ENCODE assay signal across 23 cellular contexts in the genomic region with DNA sequence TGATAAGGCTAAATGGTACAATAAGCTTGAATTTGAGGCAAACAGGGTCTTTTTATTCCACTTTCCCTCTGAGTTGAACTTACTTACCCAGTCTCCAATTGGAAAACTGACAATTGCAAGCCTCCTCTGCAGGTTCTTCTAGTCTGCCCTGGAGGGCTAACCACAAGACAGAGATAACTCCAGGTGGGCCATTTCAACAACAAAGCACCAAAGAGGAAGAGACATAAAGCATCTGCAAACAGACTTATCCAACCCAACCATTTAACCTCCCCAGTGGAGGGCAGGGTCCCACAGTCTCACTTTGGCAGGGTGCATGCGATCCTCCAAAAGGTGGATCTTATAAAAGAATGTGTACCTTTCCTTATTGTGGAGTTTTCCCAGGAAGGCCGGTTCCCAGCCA.
"Had no signal": no experiment of that assay in that cellular context is flagged by ENCODE, and none has a peak within 500 bp of the region (broad histone marks: within the 10 kb centered on the region; RNA-seq: fewer than 3 reads in every experiment).

No MANE protein-coding gene starts in this region.

- H3K4me1 Mint-ChIP-seq: T-cell had no signal

- DNase-seq: KBM-7; MV-4-11; NCI-H1048; NCI-H1105; NCI-H1417; NCI-H1436 treated with DMSO at 0.1 percent for 48 hours; NCI-H187; NCI-H2029; NCI-H2081 treated with DMSO at 0.1 percent for 48 hours; NCI-H2171; NCI-H226; NCI-H446; NCI-H510A; NCI-H524 treated with DMSO at 0.1 percent for 48 hours; NCI-H69; NCI-H774; NK-92 treated with Interleukin-12 subunit alpha and Interleukin-12 subunit beta, amount 100 ng/mL, for 24 hours; PC-3; SHP77; SK-N-SH; SW 1271; T-cell had no signal

- H3K4me3 Mint-ChIP-seq: T-cell had no signal

- H3K9me3 Mint-ChIP-seq: T-cell had no signal

- H3K27ac Mint-ChIP-seq: T-cell had no signal

- ATAC-seq: Panc1, PC-3, T-cell had no signal

- H3K27me3 Mint-ChIP-seq: T-cell had no signal

- H3K36me3 Mint-ChIP-seq: T-cell had no signal
